In genomic region chr14:96117101-96117897, GRCh38 we compare ENCODE assay signal across 1 cellular context.
TF ChIP-seq lines count a peak whose summit lies in the region.

No MANE protein-coding gene starts in this region.

TF ChIP-seq in K562, 482 proteins besides CTCF, POLR2A, EP300 and RAD21:
- peak; percentile 72 for TF ChIP-seq NFIC (IDR thresholded peaks at IDR 0.05)
- no peak for TF ChIP-seq GATAD2A (IDR thresholded peaks at IDR 0.05)
- TF ChIP-seq POLR3A (IDR thresholded peaks at IDR 0.05; ENCODE audit: borderline replicate concordance, extremely low read depth, insufficient read depth, insufficient read length) = no peak
- TF ChIP-seq MBD2 (IDR thresholded peaks at IDR 0.05; ENCODE audit: borderline replicate concordance, low read depth) = no peak
